ENCODE assay signal across 9 cellular contexts in the genomic region with DNA sequence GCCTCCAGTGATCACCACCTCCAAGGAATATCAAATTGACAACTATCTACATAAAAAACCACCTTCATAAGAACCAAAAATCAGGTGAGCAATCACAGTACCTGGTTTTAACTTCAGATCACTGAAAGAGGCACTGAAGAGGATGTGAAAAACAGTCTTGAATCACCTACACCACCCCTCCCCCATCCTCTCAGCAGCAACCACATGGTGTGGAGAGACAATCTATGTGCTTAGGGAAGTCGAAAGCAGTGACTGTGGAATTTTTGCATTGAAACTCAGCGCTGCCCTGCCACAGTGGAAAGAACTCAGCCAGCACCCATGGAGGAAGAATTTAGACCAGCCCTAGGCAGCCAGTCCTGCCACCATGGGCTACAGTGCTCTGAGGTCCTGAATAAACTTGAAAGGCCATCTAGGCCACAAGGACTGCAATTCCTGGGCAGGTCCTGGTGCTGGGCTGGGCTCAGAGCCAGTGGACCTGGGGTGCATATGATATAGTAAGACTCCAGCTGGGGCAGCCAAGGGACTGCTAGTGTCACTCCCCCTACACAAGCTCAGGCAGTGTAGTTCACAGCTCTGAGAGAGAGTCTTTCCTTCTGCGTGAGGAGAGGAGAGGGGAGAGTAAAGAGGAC.
DNase-seq lines count a peak whose midpoint lies in the region; ATAC-seq and TF ChIP-seq lines count a peak whose summit lies in the region.
"Had no signal": no experiment of that assay in that cellular context is flagged by ENCODE, and none has a peak within 500 bp of the region (broad histone marks: within the 10 kb centered on the region; RNA-seq: fewer than 3 reads in every experiment).

No MANE protein-coding gene starts in this region.

- intact Hi-C loops in heart left ventricle (cut with DNase I) = no loop called here

- H3K4me3 Mint-ChIP-seq in neural progenitor cell = no peak overlapping the region

- H3K9me3 ChIP-seq in heart left ventricle = no peaks in the 10 kb centered on the region
- H3K9me3 ChIP-seq in neural progenitor cell (ENCODE audit: low read depth) = no peaks in the 10 kb centered on the region

- H3K79me2 ChIP-seq in KMS-11 (ENCODE audit: insufficient read depth, low read depth) (peaks cover 12% of the 10 kb centered on the region; the same call in 1 of the 2 replicates), neural progenitor cell (ENCODE audit: low read depth) (peaks cover 34% of the 10 kb centered on the region)

- H2AFZ ChIP-seq in KMS-11 (ENCODE audit: low read depth) (no peak overlapping the region), neural progenitor cell (replicated peaks) (no peak overlapping the region)

- no peak overlapping the region for H3K27ac Mint-ChIP-seq in neural progenitor cell

- DNase-seq in GM12864 (ENCODE audit: low read depth) (peak; percentile 56), heart left ventricle (peak in 2 of 5 donors; percentile 23 to 51), H4 (ENCODE audit: low spot score) (no peak), SIG-M5 treated with dmso at 0.1 percent for 504 hours (lab: John Stamatoyannopoulos, UW; ENCODE audit: unreplicated experiment) (no peak), neural progenitor cell (ENCODE audit: low spot score) (no peak)
- DNase-seq in stimulated activated naive CD4-positive, alpha-beta T cell treated with Interleukin-2 at 50 U/mL for 16 hours (lab: John Stamatoyannopoulos, UW) = no peak

- H3K36me3 Mint-ChIP-seq in neural progenitor cell = peaks cover 53% of the 10 kb centered on the region

- H3K4me3 ChIP-seq in GM12864 (ENCODE audit: low read depth, low read length) (no peak overlapping the region), KMS-11 (IDR thresholded peaks at IDR 0.05; ENCODE audit: insufficient read depth, low read depth, low read length) (no peak overlapping the region), heart left ventricle (no peak overlapping the region), neural progenitor cell (no peak overlapping the region)
- H3K4me3 ChIP-seq: skin epidermis had no signal

- H3K27ac ChIP-seq in KMS-11 = peak overlapping the region; percentile 25; the same call in 1 of the 2 replicates
- no peak overlapping the region for H3K27ac ChIP-seq in heart left ventricle
- H3K27ac ChIP-seq in neural progenitor cell = no peak overlapping the region
- H3K27ac ChIP-seq: skin epidermis had no signal

- no peaks in the 10 kb centered on the region for H4K20me1 ChIP-seq in KMS-11 (ENCODE audit: insufficient read depth)
- peaks cover 4% of the 10 kb centered on the region for H4K20me1 ChIP-seq in neural progenitor cell (ENCODE audit: low read depth)

- 55 to 71% (median 65%) methylated on average over 3 of the region's 3 CpGs for WGBS in heart left ventricle, 4 donors

- peak; percentile 85 for ATAC-seq in GM21447 (IDR thresholded peaks at IDR 0.05; ENCODE audit: unreplicated experiment)
- peak; percentile 43 to 79 (median 72) for ATAC-seq in heart left ventricle

- H3K36me3 ChIP-seq in KMS-11 (ENCODE audit: insufficient read depth) (peaks cover 10% of the 10 kb centered on the region; the same call in 1 of the 2 replicates), heart left ventricle (peaks cover 0 to 87% (median 69%) of the 10 kb centered on the region in 9 donors), neural progenitor cell (peaks cover 18% of the 10 kb centered on the region)

- H3F3A ChIP-seq in neural progenitor cell (ENCODE audit: low read depth) = peaks cover 7% of the 10 kb centered on the region

- H3K4me1 Mint-ChIP-seq in neural progenitor cell = no peaks in the 10 kb centered on the region

- H3K9ac ChIP-seq in KMS-11 = no peak overlapping the region
- no peak overlapping the region for H3K9ac ChIP-seq in neural progenitor cell

- TF ChIP-seq CTCF in GM12864 (IDR thresholded peaks at IDR 0.05; ENCODE audit: low read depth, low read length, missing control alignments) (no peak), KMS-11 (conservative IDR thresholded peaks at IDR 0.05; ENCODE audit: low read depth, low read length) (no peak), heart left ventricle (IDR thresholded peaks at IDR 0.05) (no peak), neural progenitor cell (IDR thresholded peaks at IDR 0.05) (no peak)

- H3K27me3 ChIP-seq in KMS-11 (ENCODE audit: insufficient read depth, low read depth) = no peaks in the 10 kb centered on the region
- H3K27me3 ChIP-seq in heart left ventricle = no peaks in the 10 kb centered on the region
- no peaks in the 10 kb centered on the region for H3K27me3 ChIP-seq in neural progenitor cell

- H3K4me2 ChIP-seq in KMS-11 = peak overlapping the region; percentile 37
- H3K4me2 ChIP-seq in neural progenitor cell = no peak overlapping the region

- H3K9me3 Mint-ChIP-seq in neural progenitor cell = no peaks in the 10 kb centered on the region

- no peak for TF ChIP-seq POLR2A in heart left ventricle (IDR thresholded peaks at IDR 0.05)

- H3K4me1 ChIP-seq in KMS-11 (ENCODE audit: low read depth, poor library complexity, severe bottlenecking) (peaks cover 49% of the 10 kb centered on the region), heart left ventricle (peaks cover 0 to 17% (median 0%) of the 10 kb centered on the region in 12 donors), neural progenitor cell (no peaks in the 10 kb centered on the region)

- H3K27me3 Mint-ChIP-seq in neural progenitor cell (ENCODE audit: insufficient read depth, low read depth) = peaks cover 3% of the 10 kb centered on the region
